9 cellular contexts compared by ENCODE assay signal in genomic region chr2:57549642-57550102, GRCh38.
DNase-seq lines count a peak whose midpoint lies in the region; ATAC-seq, FAIRE-seq and TF ChIP-seq lines count a peak whose summit lies in the region.
"Had no signal": no experiment of that assay in that cellular context is flagged by ENCODE, and none has a peak within 500 bp of the region (broad histone marks: within the 10 kb centered on the region; RNA-seq: fewer than 3 reads in every experiment).

No MANE protein-coding gene starts in this region.

- CTCF ChIA-PET in CD8-positive, alpha-beta T cell (lab: Charles Lee), result no interaction called here

- H3K27ac ChIP-seq in CD8-positive, alpha-beta T cell (ENCODE audit: low read depth, low read length), result no peak overlapping the region
- H3K27ac ChIP-seq in liver (ENCODE audit: low read depth in 1 of 2, low read length in 2 of 2), result no peak overlapping the region
- H3K27ac ChIP-seq: heart left ventricle had no signal

- H3K9me3 ChIP-seq in CD8-positive, alpha-beta T cell (ENCODE audit: low read length), result no peaks in the 10 kb centered on the region
- H3K9me3 ChIP-seq in liver (ENCODE audit: control insufficient read depth in 4 of 4, low read length in 3 of 4), result peaks cover 0 to 5% (median 0%) of the 10 kb centered on the region in 4 donors

- H3K27me3 ChIP-seq in CD8-positive, alpha-beta T cell (ENCODE audit: insufficient read depth, low read length), result no peaks in the 10 kb centered on the region
- no peaks in the 10 kb centered on the region for H3K27me3 ChIP-seq in liver (ENCODE audit: control insufficient read depth in 4 of 4, insufficient read depth in 4 of 4, low read length in 3 of 4)
- H3K27me3 ChIP-seq: heart left ventricle had no signal

- no peak for FAIRE-seq in GM19239 (lab: Jason Lieb, UNC)

- H3K4me3 Mint-ChIP-seq in CD8-positive, alpha-beta T cell, result peak overlapping the region; percentile 12

- no peak overlapping the region for H3K4me3 ChIP-seq in CD8-positive, alpha-beta T cell (ENCODE audit: low read depth, low read length)
- no peak overlapping the region for H3K4me3 ChIP-seq in liver (ENCODE audit: low read depth in 1 of 3, low read length in 3 of 3)
- H3K4me3 ChIP-seq: heart left ventricle had no signal

- WGBS in liver, result 44% methylated on average over 5 of the region's 5 CpGs

- peaks cover 6% of the 10 kb centered on the region for H3K4me1 Mint-ChIP-seq in CD8-positive, alpha-beta T cell (ENCODE audit: low read depth)

- POLR2A ChIA-PET in CD8-positive, alpha-beta T cell (lab: Charles Lee), result no interaction called here

- H3K9ac ChIP-seq in liver (ENCODE audit: low read depth in 1 of 2, low read length in 2 of 2), result no peak overlapping the region

- no peaks in the 10 kb centered on the region for H3K36me3 ChIP-seq in CD8-positive, alpha-beta T cell (ENCODE audit: insufficient read depth, low read length)
- no peaks in the 10 kb centered on the region for H3K36me3 ChIP-seq in liver (ENCODE audit: control insufficient read depth in 4 of 4, insufficient read depth in 3 of 4, low read depth in 1 of 4, low read length in 3 of 4)
- H3K36me3 ChIP-seq: heart left ventricle had no signal

- ATAC-seq in CD8-positive, alpha-beta T cell, result no peak
- ATAC-seq in HG03439 (IDR thresholded peaks at IDR 0.05; ENCODE audit: unreplicated experiment) (peak; percentile 72), GM21423 (IDR thresholded peaks at IDR 0.05; ENCODE audit: unreplicated experiment) (no peak)

- intact Hi-C loops in CD8-positive, alpha-beta T cell (cut with DNase I, micrococcal nuclease), result no loop called here

- no peaks in the 10 kb centered on the region for H3K9me3 Mint-ChIP-seq in CD8-positive, alpha-beta T cell

- H3K27me3 Mint-ChIP-seq in CD8-positive, alpha-beta T cell (ENCODE audit: low read depth), result no peaks in the 10 kb centered on the region

- H3K4me1 ChIP-seq in CD8-positive, alpha-beta T cell (ENCODE audit: insufficient read depth, low read length), result no peaks in the 10 kb centered on the region
- peaks cover 0 to 3% (median under 1%) of the 10 kb centered on the region in 4 donors for H3K4me1 ChIP-seq in liver (ENCODE audit: control insufficient read depth in 4 of 4, insufficient read depth in 4 of 4, low read length in 3 of 4)

- no peak overlapping the region for H3K27ac Mint-ChIP-seq in CD8-positive, alpha-beta T cell

- no peaks in the 10 kb centered on the region for H3K36me3 Mint-ChIP-seq in CD8-positive, alpha-beta T cell

- TF ChIP-seq RAD21 in liver (IDR thresholded peaks at IDR 0.05), result peak; percentile 36 to 61

- no peak for DNase-seq in CD8-positive, alpha-beta T cell
- DNase-seq in GM19239 (ENCODE audit: insufficient read length, low spot score) (peak; percentile 0), RKO (ENCODE audit: low spot score) (peak; percentile 41), T-helper 9 cell (no peak), 8988T (no peak)
- DNase-seq: heart left ventricle had no signal

- no peak for TF ChIP-seq CTCF in CD8-positive, alpha-beta T cell (IDR thresholded peaks at IDR 0.05)
- peak; percentile 23 for TF ChIP-seq CTCF in liver (IDR thresholded peaks at IDR 0.05; ENCODE audit: low read depth, low read length, missing input control)

TF ChIP-seq in liver, 16 proteins besides CTCF, POLR2A, EP300 and RAD21:
- TF ChIP-seq EGR1 (IDR thresholded peaks at IDR 0.05; ENCODE audit: low read depth in 2 of 2) (no peak), FOXA1 (IDR thresholded peaks at IDR 0.05) (no peak), RXRA (IDR thresholded peaks at IDR 0.05) (no peak), TAF1 (conservative IDR thresholded peaks at IDR 0.05) (no peak), JUND (IDR thresholded peaks at IDR 0.05) (no peak), SP1 (IDR thresholded peaks at IDR 0.05) (no peak), HNF4A (conservative IDR thresholded peaks at IDR 0.05) (no peak), YY1 (IDR thresholded peaks at IDR 0.05) (no peak), REST (IDR thresholded peaks at IDR 0.05) (no peak), ZBTB33 (IDR thresholded peaks at IDR 0.05) (no peak), MAX (IDR thresholded peaks at IDR 0.05) (no peak), NR2F2 (IDR thresholded peaks at IDR 0.05) (no peak), GABPA (IDR thresholded peaks at IDR 0.05 in 1 of 2, conservative IDR thresholded peaks at IDR 0.05 in 1 of 2) (no peak), HNF4G (IDR thresholded peaks at IDR 0.05) (no peak), FOXA2 (IDR thresholded peaks at IDR 0.05) (no peak), ATF3 (IDR thresholded peaks at IDR 0.05) (no peak)

Comparison
In these comparisons a context has a peak if more than half of its experiments do, and no peak if none do; other contexts are left out.
1. DNase-seq: peak in GM19239 (single experiment) and RKO (single experiment); none in CD8-positive, alpha-beta T cell (0 of 7), T-helper 9 cell (single experiment) and 8988T (single experiment).